ENCODE assay signal across 8 cellular contexts in the genomic region with DNA sequence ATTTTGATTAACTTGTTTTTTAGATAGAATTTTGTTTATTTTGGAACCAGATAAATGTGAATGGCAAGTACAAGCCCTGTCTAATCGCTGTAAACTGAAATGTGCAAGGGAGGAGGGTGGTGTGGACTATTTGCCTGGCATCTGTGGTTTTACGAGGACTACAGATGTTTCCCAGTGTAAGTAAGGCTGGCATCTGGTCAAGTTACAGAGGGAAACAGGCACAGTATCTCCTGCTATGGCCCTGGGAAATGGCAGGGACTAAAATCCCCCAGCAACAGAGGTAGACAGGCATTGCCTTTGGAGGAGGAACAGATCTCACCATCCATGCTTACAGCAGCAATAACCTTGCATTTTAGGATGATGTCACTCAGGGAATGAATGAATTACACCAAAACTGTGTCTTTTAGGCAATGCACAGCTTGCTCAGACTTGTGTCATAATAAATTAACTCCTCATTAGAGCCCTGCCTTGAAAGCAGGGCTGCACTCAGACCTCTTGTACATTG.
DNase-seq lines count a peak whose midpoint lies in the region; ATAC-seq, FAIRE-seq and TF ChIP-seq lines count a peak whose summit lies in the region.

No MANE protein-coding gene starts in this region.

- H3K27ac Mint-ChIP-seq in astrocyte (ENCODE audit: unreplicated experiment), result peak overlapping the region; percentile 1
- peak overlapping the region; percentile 87 for H3K27ac Mint-ChIP-seq in type B pancreatic cell
- no peak overlapping the region for H3K27ac Mint-ChIP-seq in naive thymus-derived CD8-positive, alpha-beta T cell

- H3K4me3 Mint-ChIP-seq in astrocyte (ENCODE audit: unreplicated experiment), result no peak overlapping the region
- H3K4me3 Mint-ChIP-seq in type B pancreatic cell, result no peak overlapping the region
- peak overlapping the region in 1 of 10 donors; percentile 4 for H3K4me3 Mint-ChIP-seq in naive thymus-derived CD8-positive, alpha-beta T cell

- peaks cover 9% of the 10 kb centered on the region for H3K36me3 Mint-ChIP-seq in astrocyte (ENCODE audit: low read depth, unreplicated experiment)
- H3K36me3 Mint-ChIP-seq in type B pancreatic cell, result peaks cover 14% of the 10 kb centered on the region
- peaks cover 0 to 12% (median 8%) of the 10 kb centered on the region in 3 donors for H3K36me3 Mint-ChIP-seq in naive thymus-derived CD8-positive, alpha-beta T cell

- H2AFZ ChIP-seq in astrocyte (ENCODE audit: low read depth, low read length), result no peak overlapping the region

- no peaks in the 10 kb centered on the region for H3K36me3 ChIP-seq in astrocyte (ENCODE audit: insufficient read depth, low read length)
- peaks cover 0 to under 1% of the 10 kb centered on the region in 2 donors for H3K36me3 ChIP-seq in left lung
- H3K36me3 ChIP-seq in BE2C, result no peaks in the 10 kb centered on the region

- H3K79me2 ChIP-seq in astrocyte (ENCODE audit: insufficient read depth, low read length), result no peaks in the 10 kb centered on the region

- H3K27me3 Mint-ChIP-seq in astrocyte (ENCODE audit: low read depth, unreplicated experiment) (no peaks in the 10 kb centered on the region), type B pancreatic cell (no peaks in the 10 kb centered on the region)
- H3K27me3 Mint-ChIP-seq in naive thymus-derived CD8-positive, alpha-beta T cell, result no peaks in the 10 kb centered on the region

- H4K20me1 ChIP-seq in astrocyte (ENCODE audit: insufficient read depth, low read length), result no peaks in the 10 kb centered on the region

- peaks cover 39% of the 10 kb centered on the region for H3K4me1 ChIP-seq in astrocyte (ENCODE audit: insufficient read depth, low read length)
- H3K4me1 ChIP-seq in left lung, result peaks cover 67 to 87% of the 10 kb centered on the region in 2 donors
- H3K4me1 ChIP-seq in BE2C, result no peaks in the 10 kb centered on the region; the same call in 1 of the 2 replicates

- H3K4me3 ChIP-seq in astrocyte (ENCODE audit: insufficient read depth, low read depth, low read length) (no peak overlapping the region), left lung (no peak overlapping the region), BE2C (ENCODE audit: low read depth, low read length) (no peak overlapping the region)

- ATAC-seq in left lung (peak; percentile 3), GM18868 (IDR thresholded peaks at IDR 0.05; ENCODE audit: unreplicated experiment) (no peak)
- ATAC-seq in naive thymus-derived CD8-positive, alpha-beta T cell, result no peak

- peaks cover 27% of the 10 kb centered on the region for H3K4me1 Mint-ChIP-seq in astrocyte (ENCODE audit: low read depth, unreplicated experiment)
- peaks cover 51% of the 10 kb centered on the region for H3K4me1 Mint-ChIP-seq in type B pancreatic cell (ENCODE audit: unreplicated experiment)
- H3K4me1 Mint-ChIP-seq in naive thymus-derived CD8-positive, alpha-beta T cell, result peaks cover 6 to 27% (median 9%) of the 10 kb centered on the region in 4 donors

- no peak overlapping the region for H3K27ac ChIP-seq in astrocyte (ENCODE audit: low read depth, low read length)
- H3K27ac ChIP-seq in left lung, result peak overlapping the region; percentile 76 to 86

- intact Hi-C loops in left lung (cut with DNase I), result no loop called here

- DNase-seq in NCI-H82 (lab: John Stamatoyannopoulos, UW) (peak; percentile 53), NCI-H82 treated with DMSO at 0.1 percent for 48 hours (lab: John Stamatoyannopoulos, UW; ENCODE audit: unreplicated experiment) (no peak), astrocyte (ENCODE audit: low read depth) (no peak), left lung (no peak), type B pancreatic cell (ENCODE audit: extremely low spot score, unreplicated experiment) (no peak), BE2C (no peak)
- DNase-seq in naive thymus-derived CD8-positive, alpha-beta T cell, result no peak

- no peak for TF ChIP-seq CTCF in astrocyte (IDR thresholded peaks at IDR 0.05; ENCODE audit: insufficient read depth, low read depth, low read length)
- no peak for TF ChIP-seq CTCF in left lung (IDR thresholded peaks at IDR 0.05)
- TF ChIP-seq CTCF in type B pancreatic cell (conservative IDR thresholded peaks at IDR 0.05), result no peak
- no peak for TF ChIP-seq CTCF in BE2C (IDR thresholded peaks at IDR 0.05; ENCODE audit: low read depth, low read length)

- FAIRE-seq in astrocyte (lab: Jason Lieb, UNC), result no peak

- H3K9me3 Mint-ChIP-seq in astrocyte (ENCODE audit: unreplicated experiment), result peaks cover 4% of the 10 kb centered on the region
- no peaks in the 10 kb centered on the region for H3K9me3 Mint-ChIP-seq in type B pancreatic cell
- no peaks in the 10 kb centered on the region for H3K9me3 Mint-ChIP-seq in naive thymus-derived CD8-positive, alpha-beta T cell

- H3K4me2 ChIP-seq in astrocyte (ENCODE audit: low read length), result peak overlapping the region; percentile 39

- H3K9me3 ChIP-seq in astrocyte (ENCODE audit: insufficient read depth, low read depth, low read length) (no peaks in the 10 kb centered on the region), left lung (no peaks in the 10 kb centered on the region), BE2C (no peaks in the 10 kb centered on the region)

- peak overlapping the region; percentile 4 for H3K9ac ChIP-seq in astrocyte (ENCODE audit: low read length)

- POLR2A ChIA-PET in naive thymus-derived CD8-positive, alpha-beta T cell (lab: Charles Lee), result no interaction called here

- H3K27me3 ChIP-seq in astrocyte (ENCODE audit: insufficient read depth, low read length) (no peaks in the 10 kb centered on the region), left lung (no peaks in the 10 kb centered on the region), BE2C (no peaks in the 10 kb centered on the region)

Comparison
In these comparisons a context has a peak if more than half of its experiments do, and no peak if none do; other contexts are left out.
1. H3K27ac Mint-ChIP-seq: peak in astrocyte (single experiment) and type B pancreatic cell (single experiment); none in naive thymus-derived CD8-positive, alpha-beta T cell (0 of 10).